ENCODE assay signal across 1 cellular context in the genomic region with DNA sequence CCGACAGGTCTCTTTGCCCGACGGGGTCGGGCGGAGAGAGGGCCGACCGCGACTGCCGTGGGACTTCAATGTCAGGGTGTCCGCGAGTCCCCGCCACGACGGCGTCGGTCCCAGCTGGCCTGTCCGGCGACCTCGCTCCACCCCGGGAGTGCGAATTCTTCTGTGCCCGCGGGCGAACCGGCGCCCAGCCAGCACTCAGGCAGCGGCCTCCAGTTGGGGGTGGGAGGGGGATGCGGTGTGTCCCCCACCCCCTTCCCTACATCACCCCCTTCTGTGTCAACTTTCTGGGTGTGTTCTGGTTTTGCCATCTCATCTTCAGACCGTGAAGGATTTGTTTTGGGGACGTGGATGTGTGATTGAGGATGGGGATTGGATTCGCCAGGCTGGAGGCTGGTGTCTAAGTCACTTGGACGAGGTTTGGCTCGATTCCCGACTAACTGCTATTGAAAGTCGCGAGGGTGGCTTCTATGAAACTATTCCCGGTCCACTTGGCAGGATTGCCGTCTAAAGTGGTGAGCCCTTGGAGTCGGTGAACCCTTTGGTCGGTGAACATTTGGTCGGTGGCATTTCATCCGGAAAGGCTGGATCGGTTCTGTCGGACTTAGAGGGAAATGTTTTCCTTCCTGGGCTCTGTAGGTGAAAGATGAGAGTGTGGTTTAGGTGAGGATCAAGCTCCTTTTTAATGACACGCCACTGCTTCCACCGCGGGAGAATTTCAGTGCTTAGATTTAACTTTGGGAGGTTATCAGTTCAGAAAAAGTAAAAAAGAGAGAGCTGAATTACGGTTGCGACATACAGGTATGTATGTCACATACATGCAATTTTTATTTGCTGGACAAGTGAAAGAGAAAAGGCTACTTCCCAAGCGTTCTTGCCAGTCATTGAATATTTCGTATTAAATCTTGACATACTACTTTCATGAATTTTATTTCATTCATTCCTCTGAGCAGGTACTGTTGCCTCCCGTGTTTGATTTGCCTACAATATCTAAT.
A peak's percentile ranks its signal among the peaks of the same experiment; 100 is the strongest.
TF ChIP-seq lines count a peak whose summit lies in the region.

No MANE protein-coding gene starts in this region.

TF ChIP-seq in HepG2, 621 proteins besides CTCF, POLR2A, EP300 and RAD21 (continues in another document):
- TF ChIP-seq, protein P1, sequence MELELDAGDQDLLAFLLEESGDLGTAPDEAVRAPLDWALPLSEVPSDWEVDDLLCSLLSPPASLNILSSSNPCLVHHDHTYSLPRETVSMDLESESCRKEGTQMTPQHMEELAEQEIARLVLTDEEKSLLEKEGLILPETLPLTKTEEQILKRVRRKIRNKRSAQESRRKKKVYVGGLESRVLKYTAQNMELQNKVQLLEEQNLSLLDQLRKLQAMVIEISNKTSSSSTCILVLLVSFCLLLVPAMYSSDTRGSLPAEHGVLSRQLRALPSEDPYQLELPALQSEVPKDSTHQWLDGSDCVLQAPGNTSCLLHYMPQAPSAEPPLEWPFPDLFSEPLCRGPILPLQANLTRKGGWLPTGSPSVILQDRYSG (CRISPR knock-in tag; IDR thresholded peaks at IDR 0.05): no peak
- TF ChIP-seq KLF12 (CRISPR knock-in tag; IDR thresholded peaks at IDR 0.05; ENCODE audit: borderline replicate concordance) (no peak), ZNF749 (CRISPR knock-in tag; IDR thresholded peaks at IDR 0.05; ENCODE audit: borderline replicate concordance) (no peak), ZNF777 (CRISPR knock-in tag; IDR thresholded peaks at IDR 0.05) (peak; percentile 91), RARA (CRISPR knock-in tag; IDR thresholded peaks at IDR 0.05) (no peak), ZNF496 (CRISPR knock-in tag; IDR thresholded peaks at IDR 0.05; ENCODE audit: insufficient replicate concordance) (no peak), ZFP90 (CRISPR knock-in tag; IDR thresholded peaks at IDR 0.05; ENCODE audit: borderline replicate concordance) (0 out of 2 replicates have a peak, but pooled peaks have one; percentile 23), ZFX (CRISPR knock-in tag; IDR thresholded peaks at IDR 0.05; ENCODE audit: low read depth) (no peak), ARID2 (CRISPR knock-in tag; IDR thresholded peaks at IDR 0.05; ENCODE audit: borderline replicate concordance) (0 out of 2 replicates have a peak, but pooled peaks have one; percentile 2), CENPX (CRISPR knock-in tag; IDR thresholded peaks at IDR 0.05) (no peak), HNRNPK (IDR thresholded peaks at IDR 0.05; ENCODE audit: low read depth, low read length, poor library complexity, severe bottlenecking) (peak; percentile 78), ZNF780A (CRISPR knock-in tag; IDR thresholded peaks at IDR 0.05) (0 out of 2 replicates have a peak, but pooled peaks have one; percentile 46), FOXC1 (CRISPR knock-in tag; IDR thresholded peaks at IDR 0.05; ENCODE audit: borderline replicate concordance) (peak; percentile 10; the same call in 1 of the 2 replicates), ZNF781 (CRISPR knock-in tag; IDR thresholded peaks at IDR 0.05; ENCODE audit: borderline replicate concordance, not compliant biosample characterization) (peak; percentile 60), PHF8 (CRISPR knock-in tag; IDR thresholded peaks at IDR 0.05) (peak; percentile 31), KMT2A (CRISPR knock-in tag; IDR thresholded peaks at IDR 0.05) (peak; percentile 42; the same call in 1 of the 2 replicates)
- TF ChIP-seq, protein P2, sequence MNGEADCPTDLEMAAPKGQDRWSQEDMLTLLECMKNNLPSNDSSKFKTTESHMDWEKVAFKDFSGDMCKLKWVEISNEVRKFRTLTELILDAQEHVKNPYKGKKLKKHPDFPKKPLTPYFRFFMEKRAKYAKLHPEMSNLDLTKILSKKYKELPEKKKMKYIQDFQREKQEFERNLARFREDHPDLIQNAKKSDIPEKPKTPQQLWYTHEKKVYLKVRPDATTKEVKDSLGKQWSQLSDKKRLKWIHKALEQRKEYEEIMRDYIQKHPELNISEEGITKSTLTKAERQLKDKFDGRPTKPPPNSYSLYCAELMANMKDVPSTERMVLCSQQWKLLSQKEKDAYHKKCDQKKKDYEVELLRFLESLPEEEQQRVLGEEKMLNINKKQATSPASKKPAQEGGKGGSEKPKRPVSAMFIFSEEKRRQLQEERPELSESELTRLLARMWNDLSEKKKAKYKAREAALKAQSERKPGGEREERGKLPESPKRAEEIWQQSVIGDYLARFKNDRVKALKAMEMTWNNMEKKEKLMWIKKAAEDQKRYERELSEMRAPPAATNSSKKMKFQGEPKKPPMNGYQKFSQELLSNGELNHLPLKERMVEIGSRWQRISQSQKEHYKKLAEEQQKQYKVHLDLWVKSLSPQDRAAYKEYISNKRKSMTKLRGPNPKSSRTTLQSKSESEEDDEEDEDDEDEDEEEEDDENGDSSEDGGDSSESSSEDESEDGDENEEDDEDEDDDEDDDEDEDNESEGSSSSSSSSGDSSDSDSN (CRISPR knock-in tag; IDR thresholded peaks at IDR 0.05): peak; percentile 61; the same call in 1 of the 2 replicates
- TF ChIP-seq, protein P3, sequence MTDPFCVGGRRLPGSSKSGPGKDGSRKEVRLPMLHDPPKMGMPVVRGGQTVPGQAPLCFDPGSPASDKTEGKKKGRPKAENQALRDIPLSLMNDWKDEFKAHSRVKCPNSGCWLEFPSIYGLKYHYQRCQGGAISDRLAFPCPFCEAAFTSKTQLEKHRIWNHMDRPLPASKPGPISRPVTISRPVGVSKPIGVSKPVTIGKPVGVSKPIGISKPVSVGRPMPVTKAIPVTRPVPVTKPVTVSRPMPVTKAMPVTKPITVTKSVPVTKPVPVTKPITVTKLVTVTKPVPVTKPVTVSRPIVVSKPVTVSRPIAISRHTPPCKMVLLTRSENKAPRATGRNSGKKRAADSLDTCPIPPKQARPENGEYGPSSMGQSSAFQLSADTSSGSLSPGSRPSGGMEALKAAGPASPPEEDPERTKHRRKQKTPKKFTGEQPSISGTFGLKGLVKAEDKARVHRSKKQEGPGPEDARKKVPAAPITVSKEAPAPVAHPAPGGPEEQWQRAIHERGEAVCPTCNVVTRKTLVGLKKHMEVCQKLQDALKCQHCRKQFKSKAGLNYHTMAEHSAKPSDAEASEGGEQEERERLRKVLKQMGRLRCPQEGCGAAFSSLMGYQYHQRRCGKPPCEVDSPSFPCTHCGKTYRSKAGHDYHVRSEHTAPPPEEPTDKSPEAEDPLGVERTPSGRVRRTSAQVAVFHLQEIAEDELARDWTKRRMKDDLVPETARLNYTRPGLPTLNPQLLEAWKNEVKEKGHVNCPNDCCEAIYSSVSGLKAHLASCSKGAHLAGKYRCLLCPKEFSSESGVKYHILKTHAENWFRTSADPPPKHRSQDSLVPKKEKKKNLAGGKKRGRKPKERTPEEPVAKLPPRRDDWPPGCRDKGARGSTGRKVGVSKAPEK (CRISPR knock-in tag; IDR thresholded peaks at IDR 0.05; ENCODE audit: borderline replicate concordance): peak; percentile 44; the same call in 1 of the 2 replicates
- TF ChIP-seq, protein P4, sequence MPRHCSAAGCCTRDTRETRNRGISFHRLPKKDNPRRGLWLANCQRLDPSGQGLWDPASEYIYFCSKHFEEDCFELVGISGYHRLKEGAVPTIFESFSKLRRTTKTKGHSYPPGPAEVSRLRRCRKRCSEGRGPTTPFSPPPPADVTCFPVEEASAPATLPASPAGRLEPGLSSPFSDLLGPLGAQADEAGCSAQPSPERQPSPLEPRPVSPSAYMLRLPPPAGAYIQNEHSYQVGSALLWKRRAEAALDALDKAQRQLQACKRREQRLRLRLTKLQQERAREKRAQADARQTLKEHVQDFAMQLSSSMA (CRISPR knock-in tag; IDR thresholded peaks at IDR 0.05): 0 out of 2 replicates have a peak, but pooled peaks have one; percentile 20
- TF ChIP-seq, protein P5, sequence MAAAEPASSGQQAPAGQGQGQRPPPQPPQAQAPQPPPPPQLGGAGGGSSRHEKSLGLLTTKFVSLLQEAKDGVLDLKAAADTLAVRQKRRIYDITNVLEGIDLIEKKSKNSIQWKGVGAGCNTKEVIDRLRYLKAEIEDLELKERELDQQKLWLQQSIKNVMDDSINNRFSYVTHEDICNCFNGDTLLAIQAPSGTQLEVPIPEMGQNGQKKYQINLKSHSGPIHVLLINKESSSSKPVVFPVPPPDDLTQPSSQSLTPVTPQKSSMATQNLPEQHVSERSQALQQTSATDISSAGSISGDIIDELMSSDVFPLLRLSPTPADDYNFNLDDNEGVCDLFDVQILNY (CRISPR knock-in tag; conservative IDR thresholded peaks at IDR 0.05): no peak
- TF ChIP-seq, protein P6, sequence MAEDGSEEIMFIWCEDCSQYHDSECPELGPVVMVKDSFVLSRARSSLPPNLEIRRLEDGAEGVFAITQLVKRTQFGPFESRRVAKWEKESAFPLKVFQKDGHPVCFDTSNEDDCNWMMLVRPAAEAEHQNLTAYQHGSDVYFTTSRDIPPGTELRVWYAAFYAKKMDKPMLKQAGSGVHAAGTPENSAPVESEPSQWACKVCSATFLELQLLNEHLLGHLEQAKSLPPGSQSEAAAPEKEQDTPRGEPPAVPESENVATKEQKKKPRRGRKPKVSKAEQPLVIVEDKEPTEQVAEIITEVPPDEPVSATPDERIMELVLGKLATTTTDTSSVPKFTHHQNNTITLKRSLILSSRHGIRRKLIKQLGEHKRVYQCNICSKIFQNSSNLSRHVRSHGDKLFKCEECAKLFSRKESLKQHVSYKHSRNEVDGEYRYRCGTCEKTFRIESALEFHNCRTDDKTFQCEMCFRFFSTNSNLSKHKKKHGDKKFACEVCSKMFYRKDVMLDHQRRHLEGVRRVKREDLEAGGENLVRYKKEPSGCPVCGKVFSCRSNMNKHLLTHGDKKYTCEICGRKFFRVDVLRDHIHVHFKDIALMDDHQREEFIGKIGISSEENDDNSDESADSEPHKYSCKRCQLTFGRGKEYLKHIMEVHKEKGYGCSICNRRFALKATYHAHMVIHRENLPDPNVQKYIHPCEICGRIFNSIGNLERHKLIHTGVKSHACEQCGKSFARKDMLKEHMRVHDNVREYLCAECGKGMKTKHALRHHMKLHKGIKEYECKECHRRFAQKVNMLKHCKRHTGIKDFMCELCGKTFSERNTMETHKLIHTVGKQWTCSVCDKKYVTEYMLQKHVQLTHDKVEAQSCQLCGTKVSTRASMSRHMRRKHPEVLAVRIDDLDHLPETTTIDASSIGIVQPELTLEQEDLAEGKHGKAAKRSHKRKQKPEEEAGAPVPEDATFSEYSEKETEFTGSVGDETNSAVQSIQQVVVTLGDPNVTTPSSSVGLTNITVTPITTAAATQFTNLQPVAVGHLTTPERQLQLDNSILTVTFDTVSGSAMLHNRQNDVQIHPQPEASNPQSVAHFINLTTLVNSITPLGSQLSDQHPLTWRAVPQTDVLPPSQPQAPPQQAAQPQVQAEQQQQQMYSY (CRISPR knock-in tag; IDR thresholded peaks at IDR 0.05): 0 out of 2 replicates have a peak, but pooled peaks have one; percentile 19
- TF ChIP-seq, protein P7, sequence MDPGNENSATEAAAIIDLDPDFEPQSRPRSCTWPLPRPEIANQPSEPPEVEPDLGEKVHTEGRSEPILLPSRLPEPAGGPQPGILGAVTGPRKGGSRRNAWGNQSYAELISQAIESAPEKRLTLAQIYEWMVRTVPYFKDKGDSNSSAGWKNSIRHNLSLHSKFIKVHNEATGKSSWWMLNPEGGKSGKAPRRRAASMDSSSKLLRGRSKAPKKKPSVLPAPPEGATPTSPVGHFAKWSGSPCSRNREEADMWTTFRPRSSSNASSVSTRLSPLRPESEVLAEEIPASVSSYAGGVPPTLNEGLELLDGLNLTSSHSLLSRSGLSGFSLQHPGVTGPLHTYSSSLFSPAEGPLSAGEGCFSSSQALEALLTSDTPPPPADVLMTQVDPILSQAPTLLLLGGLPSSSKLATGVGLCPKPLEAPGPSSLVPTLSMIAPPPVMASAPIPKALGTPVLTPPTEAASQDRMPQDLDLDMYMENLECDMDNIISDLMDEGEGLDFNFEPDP (CRISPR knock-in tag; conservative IDR thresholded peaks at IDR 0.05): 0 out of 2 replicates have a peak, but pooled peaks have one; percentile 88
- TF ChIP-seq, protein P8, sequence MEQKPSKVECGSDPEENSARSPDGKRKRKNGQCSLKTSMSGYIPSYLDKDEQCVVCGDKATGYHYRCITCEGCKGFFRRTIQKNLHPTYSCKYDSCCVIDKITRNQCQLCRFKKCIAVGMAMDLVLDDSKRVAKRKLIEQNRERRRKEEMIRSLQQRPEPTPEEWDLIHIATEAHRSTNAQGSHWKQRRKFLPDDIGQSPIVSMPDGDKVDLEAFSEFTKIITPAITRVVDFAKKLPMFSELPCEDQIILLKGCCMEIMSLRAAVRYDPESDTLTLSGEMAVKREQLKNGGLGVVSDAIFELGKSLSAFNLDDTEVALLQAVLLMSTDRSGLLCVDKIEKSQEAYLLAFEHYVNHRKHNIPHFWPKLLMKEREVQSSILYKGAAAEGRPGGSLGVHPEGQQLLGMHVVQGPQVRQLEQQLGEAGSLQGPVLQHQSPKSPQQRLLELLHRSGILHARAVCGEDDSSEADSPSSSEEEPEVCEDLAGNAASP (CRISPR knock-in tag; IDR thresholded peaks at IDR 0.05; ENCODE audit: borderline replicate concordance): 0 out of 2 replicates have a peak, but pooled peaks have one; percentile 27
- TF ChIP-seq, protein P9, sequence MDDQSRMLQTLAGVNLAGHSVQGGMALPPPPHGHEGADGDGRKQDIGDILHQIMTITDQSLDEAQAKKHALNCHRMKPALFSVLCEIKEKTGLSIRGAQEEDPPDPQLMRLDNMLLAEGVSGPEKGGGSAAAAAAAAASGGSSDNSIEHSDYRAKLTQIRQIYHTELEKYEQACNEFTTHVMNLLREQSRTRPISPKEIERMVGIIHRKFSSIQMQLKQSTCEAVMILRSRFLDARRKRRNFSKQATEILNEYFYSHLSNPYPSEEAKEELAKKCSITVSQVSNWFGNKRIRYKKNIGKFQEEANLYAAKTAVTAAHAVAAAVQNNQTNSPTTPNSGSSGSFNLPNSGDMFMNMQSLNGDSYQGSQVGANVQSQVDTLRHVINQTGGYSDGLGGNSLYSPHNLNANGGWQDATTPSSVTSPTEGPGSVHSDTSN (CRISPR knock-in tag; IDR thresholded peaks at IDR 0.05; ENCODE audit: borderline replicate concordance): 0 out of 2 replicates have a peak, but pooled peaks have one; percentile 15
- TF ChIP-seq, protein P10, sequence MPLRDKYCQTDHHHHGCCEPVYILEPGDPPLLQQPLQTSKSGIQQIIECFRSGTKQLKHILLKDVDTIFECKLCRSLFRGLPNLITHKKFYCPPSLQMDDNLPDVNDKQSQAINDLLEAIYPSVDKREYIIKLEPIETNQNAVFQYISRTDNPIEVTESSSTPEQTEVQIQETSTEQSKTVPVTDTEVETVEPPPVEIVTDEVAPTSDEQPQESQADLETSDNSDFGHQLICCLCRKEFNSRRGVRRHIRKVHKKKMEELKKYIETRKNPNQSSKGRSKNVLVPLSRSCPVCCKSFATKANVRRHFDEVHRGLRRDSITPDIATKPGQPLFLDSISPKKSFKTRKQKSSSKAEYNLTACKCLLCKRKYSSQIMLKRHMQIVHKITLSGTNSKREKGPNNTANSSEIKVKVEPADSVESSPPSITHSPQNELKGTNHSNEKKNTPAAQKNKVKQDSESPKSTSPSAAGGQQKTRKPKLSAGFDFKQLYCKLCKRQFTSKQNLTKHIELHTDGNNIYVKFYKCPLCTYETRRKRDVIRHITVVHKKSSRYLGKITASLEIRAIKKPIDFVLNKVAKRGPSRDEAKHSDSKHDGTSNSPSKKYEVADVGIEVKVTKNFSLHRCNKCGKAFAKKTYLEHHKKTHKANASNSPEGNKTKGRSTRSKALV (CRISPR knock-in tag; IDR thresholded peaks at IDR 0.05): 0 out of 2 replicates have a peak, but pooled peaks have one; percentile 30
- TF ChIP-seq, protein P11, sequence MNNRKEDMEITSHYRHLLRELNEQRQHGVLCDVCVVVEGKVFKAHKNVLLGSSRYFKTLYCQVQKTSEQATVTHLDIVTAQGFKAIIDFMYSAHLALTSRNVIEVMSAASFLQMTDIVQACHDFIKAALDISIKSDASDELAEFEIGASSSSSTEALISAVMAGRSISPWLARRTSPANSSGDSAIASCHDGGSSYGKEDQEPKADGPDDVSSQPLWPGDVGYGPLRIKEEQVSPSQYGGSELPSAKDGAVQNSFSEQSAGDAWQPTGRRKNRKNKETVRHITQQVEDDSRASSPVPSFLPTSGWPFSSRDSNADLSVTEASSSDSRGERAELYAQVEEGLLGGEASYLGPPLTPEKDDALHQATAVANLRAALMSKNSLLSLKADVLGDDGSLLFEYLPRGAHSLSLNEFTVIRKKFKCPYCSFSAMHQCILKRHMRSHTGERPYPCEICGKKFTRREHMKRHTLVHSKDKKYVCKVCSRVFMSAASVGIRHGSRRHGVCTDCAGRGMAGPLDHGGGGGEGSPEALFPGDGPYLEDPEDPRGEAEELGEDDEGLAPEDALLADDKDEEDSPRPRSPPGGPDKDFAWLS (CRISPR knock-in tag; IDR thresholded peaks at IDR 0.05; ENCODE audit: borderline replicate concordance): peak; percentile 30; the same call in 1 of the 2 replicates
